ENCODE assay signal across 11 cellular contexts in the genomic region with DNA sequence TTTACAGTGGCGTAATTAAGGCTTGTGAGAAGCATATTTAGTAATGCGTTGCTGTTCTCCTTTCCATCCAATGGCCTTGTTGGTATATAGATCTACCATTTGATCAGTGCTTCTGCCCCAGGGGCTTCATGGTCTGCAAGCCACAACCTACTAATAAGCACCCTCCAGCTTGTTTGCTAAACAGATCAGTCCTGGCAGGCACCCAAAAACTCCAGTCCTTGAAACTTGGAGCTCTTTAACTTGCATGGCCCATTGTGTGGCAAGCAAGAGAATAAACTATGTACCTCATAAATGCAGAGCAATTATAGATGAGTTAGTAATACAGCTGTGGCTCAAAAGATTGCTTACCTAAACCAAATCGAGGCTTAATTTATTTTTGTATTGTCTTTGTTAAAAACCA.
DNase-seq lines count a peak whose midpoint lies in the region; ATAC-seq and TF ChIP-seq lines count a peak whose summit lies in the region.
"Had no signal": no experiment of that assay in that cellular context is flagged by ENCODE, and none has a peak within 500 bp of the region (broad histone marks: within the 10 kb centered on the region; RNA-seq: fewer than 3 reads in every experiment).

No MANE protein-coding gene starts in this region.

- POLR2A ChIA-PET in HEK293 (lab: Yijun Ruan, JAX) = no interaction called here

- TF ChIP-seq CTCF in HEK293 (tag by site-specific recombination; IDR thresholded peaks at IDR 0.05) = no peak

- no peak for ATAC-seq in HG02678 (IDR thresholded peaks at IDR 0.05; ENCODE audit: unreplicated experiment)
- ATAC-seq in HG02981 (IDR thresholded peaks at IDR 0.05; ENCODE audit: unreplicated experiment) = no peak
- ATAC-seq in GM19035 (IDR thresholded peaks at IDR 0.05; ENCODE audit: unreplicated experiment) = no peak
- ATAC-seq: esophagus mucosa had no signal

- no peak overlapping the region for H3K4me3 ChIP-seq in HEK293 (ENCODE audit: low read depth, low read length)

- no peaks in the 10 kb centered on the region for H3K9me3 ChIP-seq in HEK293 (ENCODE audit: control insufficient read depth, insufficient read depth, low read depth, low read length)

- peaks cover 3% of the 10 kb centered on the region; the same call in 1 of the 2 replicates for H3K4me1 ChIP-seq in HEK293 (ENCODE audit: control insufficient read depth, insufficient read depth, low read length)

- no peak overlapping the region for H3K27ac ChIP-seq in HEK293 (ENCODE audit: extremely low read depth, low read depth, low read length)

- H3K36me3 ChIP-seq in HEK293 (ENCODE audit: control insufficient read depth in 2 of 2, insufficient read depth in 1 of 2, low read length in 2 of 2) = no peaks in the 10 kb centered on the region

- DNase-seq in NCI-H2107 (lab: John Stamatoyannopoulos, UW) = peak; percentile 94
- peak; percentile 30 for DNase-seq in T1000 (lab: John Stamatoyannopoulos, UW)
- DNase-seq in myocyte (ENCODE audit: low read depth) = peak; percentile 5
- DNase-seq: activated CD4-positive, alpha-beta memory T cell treated with anti-CD3 and anti-CD28 coated beads, Interleukin-2, amount 10 ng/mL, durations not matched to agents 7 days and 5 days; activated naive CD4-positive, alpha-beta T cell; HCEC 1CT had no signal

- CTCF ChIA-PET in HEK293 (lab: Yijun Ruan, JAX) = interaction anchor here (0.9 to 1.2 kb wide), 2 partner anchors 9 to 13 kb away, joined by 3 to 5 read pairs; no protein-coding TSS in a partner anchor

TF ChIP-seq in HEK293, 187 proteins besides CTCF, POLR2A, EP300 and RAD21:
- TF ChIP-seq ZNF10 (tag by site-specific recombination; IDR thresholded peaks at IDR 0.05) (no peak), ZBTB44 (tag by site-specific recombination; IDR thresholded peaks at IDR 0.05) (peak; percentile 70), SP7 (tag by site-specific recombination; IDR thresholded peaks at IDR 0.05) (peak; percentile 77), GLIS1 (tag by site-specific recombination; IDR thresholded peaks at IDR 0.05) (no peak), ZNF416 (tag by site-specific recombination; IDR thresholded peaks at IDR 0.05) (no peak), ZNF549 (tag by site-specific recombination; IDR thresholded peaks at IDR 0.05) (no peak), ZNF521 (tag by site-specific recombination; IDR thresholded peaks at IDR 0.05) (no peak), ZNF626 (tag by site-specific recombination; IDR thresholded peaks at IDR 0.05) (no peak), ZNF354C (tag by site-specific recombination; IDR thresholded peaks at IDR 0.05; ENCODE audit: borderline replicate concordance, low read depth) (no peak), BCL11B (tag by site-specific recombination; IDR thresholded peaks at IDR 0.05; ENCODE audit: low read depth) (no peak), ZNF311 (tag by site-specific recombination; IDR thresholded peaks at IDR 0.05; ENCODE audit: borderline replicate concordance) (no peak), FEZF1 (tag by site-specific recombination; IDR thresholded peaks at IDR 0.05) (peak; percentile 16; the same call in 1 of the 2 replicates), ZNF423 (tag by site-specific recombination; IDR thresholded peaks at IDR 0.05) (no peak), ZFP3 (tag by site-specific recombination; IDR thresholded peaks at IDR 0.05; ENCODE audit: low read depth) (no peak), ZSCAN5A (tag by site-specific recombination; IDR thresholded peaks at IDR 0.05) (no peak), GLIS2 (tag by site-specific recombination; IDR thresholded peaks at IDR 0.05) (no peak), YY1 (tag by site-specific recombination; IDR thresholded peaks at IDR 0.05) (no peak), OSR2 (tag by site-specific recombination; IDR thresholded peaks at IDR 0.05) (peak; percentile 75), ZNF138 (tag by site-specific recombination; IDR thresholded peaks at IDR 0.05; ENCODE audit: borderline replicate concordance) (no peak), ZNF610 (tag by site-specific recombination; IDR thresholded peaks at IDR 0.05; ENCODE audit: borderline replicate concordance) (no peak), ZNF530 (tag by site-specific recombination; IDR thresholded peaks at IDR 0.05; ENCODE audit: low read depth) (no peak), ZNF132 (tag by site-specific recombination; IDR thresholded peaks at IDR 0.05; ENCODE audit: borderline replicate concordance) (no peak), ZFP37 (tag by site-specific recombination; IDR thresholded peaks at IDR 0.05) (no peak), PRDM6 (tag by site-specific recombination; IDR thresholded peaks at IDR 0.05) (peak; percentile 43), ZBTB48 (tag by site-specific recombination; IDR thresholded peaks at IDR 0.05) (no peak), GLI4 (tag by site-specific recombination; IDR thresholded peaks at IDR 0.05) (no peak), PRDM4 (tag by site-specific recombination; IDR thresholded peaks at IDR 0.05) (peak; percentile 27; the same call in 1 of the 2 replicates)
- TF ChIP-seq, protein P1, sequence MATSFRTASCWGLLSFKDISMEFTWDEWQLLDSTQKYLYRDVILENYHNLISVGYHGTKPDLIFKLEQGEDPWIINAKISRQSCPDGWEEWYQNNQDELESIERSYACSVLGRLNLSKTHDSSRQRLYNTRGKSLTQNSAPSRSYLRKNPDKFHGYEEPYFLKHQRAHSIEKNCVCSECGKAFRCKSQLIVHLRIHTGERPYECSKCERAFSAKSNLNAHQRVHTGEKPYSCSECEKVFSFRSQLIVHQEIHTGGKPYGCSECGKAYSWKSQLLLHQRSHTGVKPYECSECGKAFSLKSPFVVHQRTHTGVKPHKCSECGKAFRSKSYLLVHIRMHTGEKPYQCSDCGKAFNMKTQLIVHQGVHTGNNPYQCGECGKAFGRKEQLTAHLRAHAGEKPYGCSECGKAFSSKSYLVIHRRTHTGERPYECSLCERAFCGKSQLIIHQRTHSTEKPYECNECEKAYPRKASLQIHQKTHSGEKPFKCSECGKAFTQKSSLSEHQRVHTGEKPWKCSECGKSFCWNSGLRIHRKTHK (tag by site-specific recombination; IDR thresholded peaks at IDR 0.05) = no peak

Comparison
In these comparisons a context has a peak if more than half of its experiments do, and no peak if none do; other contexts are left out.
1. DNase-seq: peak in every context shown above with its lines; median percentile 94 in NCI-H2107; 30 in T1000; 5 in myocyte.